In genomic region chr9:130895038-130895437, GRCh38 we compare ENCODE assay signal across 1 cellular context.
TF ChIP-seq lines count a peak whose summit lies in the region.

No MANE protein-coding gene starts in this region.

TF ChIP-seq in HepG2, 621 proteins besides CTCF, POLR2A, EP300 and RAD21:
- TF ChIP-seq POLR2G (IDR thresholded peaks at IDR 0.05; ENCODE audit: low read depth, low read length) (0 out of 2 replicates have a peak, but pooled peaks have one; percentile 48), ZSCAN20 (CRISPR knock-in tag; IDR thresholded peaks at IDR 0.05; ENCODE audit: borderline replicate concordance) (no peak)
TF ChIP-seq in HepG2: peak in this region for 1.
